In the genomic region with DNA sequence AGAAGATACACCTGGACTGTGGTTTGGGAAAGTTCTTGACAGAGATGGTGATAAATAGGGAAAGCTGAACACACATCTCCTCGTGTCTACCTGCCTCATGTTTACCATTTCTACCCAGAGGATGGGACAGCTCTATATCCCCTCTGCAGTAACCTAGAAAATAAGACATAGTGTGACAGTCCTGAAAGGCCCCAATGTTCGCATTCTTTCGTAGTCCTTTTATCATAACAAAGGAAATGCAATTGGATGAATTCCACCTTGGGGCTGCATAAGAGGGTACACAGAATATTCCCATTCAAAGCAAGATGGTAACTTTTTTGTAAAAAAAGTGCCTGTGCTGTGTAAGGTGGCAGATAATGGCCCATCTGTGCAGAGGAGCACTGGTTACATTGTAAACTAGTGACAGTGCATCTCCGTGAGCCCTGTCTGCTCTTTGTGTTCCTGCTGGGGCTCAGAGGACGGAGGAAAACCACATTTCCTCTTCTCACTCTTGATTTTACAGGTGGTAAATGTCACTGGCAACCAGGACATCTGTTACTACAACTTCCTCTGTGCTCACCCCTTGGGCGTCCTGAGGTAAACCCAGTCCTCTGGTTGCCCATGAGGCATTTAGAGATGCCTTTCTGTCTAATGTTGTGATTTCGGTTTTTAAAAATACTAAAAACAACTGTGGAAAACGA, we compare ENCODE assay signal across 8 cellular contexts.
DNase-seq lines count a peak whose midpoint lies in the region; ATAC-seq and TF ChIP-seq lines count a peak whose summit lies in the region.

No MANE protein-coding gene starts in this region.

- ATAC-seq in GM18511 (IDR thresholded peaks at IDR 0.05; ENCODE audit: unreplicated experiment) (peak; percentile 99), HG02642 (IDR thresholded peaks at IDR 0.05; ENCODE audit: poor library complexity, unreplicated experiment) (peak; percentile 99), foreskin keratinocyte (no peak)

- peak; percentile 19 to 44 for DNase-seq in NOMO-1 (lab: John Stamatoyannopoulos, UW; ENCODE audit: unreplicated experiment in 2 of 2)
- peak; percentile 59 for DNase-seq in cerebellum (ENCODE audit: low spot score)
- no peak for DNase-seq in foreskin fibroblast
- no peak for DNase-seq in NCI-H2081 (lab: John Stamatoyannopoulos, UW)
- no peak for DNase-seq in foreskin keratinocyte
- no peak for DNase-seq in NCI-H1105 (lab: John Stamatoyannopoulos, UW)

- H3K27me3 ChIP-seq in foreskin keratinocyte, result peaks cover 6% of the 10 kb centered on the region

- H3K4me1 ChIP-seq in foreskin keratinocyte, result no peaks in the 10 kb centered on the region

- no peak overlapping the region for H3K4me3 ChIP-seq in foreskin fibroblast (ENCODE audit: low read depth in 1 of 2, low read length in 2 of 2)

- no peak for TF ChIP-seq CTCF in foreskin fibroblast (IDR thresholded peaks at IDR 0.05; ENCODE audit: low read depth, low read length)
- no peak for TF ChIP-seq CTCF in foreskin keratinocyte (conservative IDR thresholded peaks at IDR 0.05)

- no peak overlapping the region for H3K27ac ChIP-seq in foreskin keratinocyte

Comparison
In these comparisons a context has a peak if more than half of its experiments do, and no peak if none do; other contexts are left out.
1. DNase-seq: peak in NOMO-1 (2 of 2) and cerebellum (single experiment); none in foreskin fibroblast (0 of 2), NCI-H2081 (0 of 2), foreskin keratinocyte (0 of 2) and NCI-H1105 (single experiment).